In genomic region chr17:69501591-69502468, GRCh38 we compare ENCODE assay signal across 8 cellular contexts.
DNase-seq lines count a peak whose midpoint lies in the region; ATAC-seq and TF ChIP-seq lines count a peak whose summit lies in the region.

No MANE protein-coding gene starts in this region.

- H3K36me3 ChIP-seq in heart right ventricle: no peaks in the 10 kb centered on the region

- WGBS in heart right ventricle, 2 donors: 34 to 41% methylated on average over 14 of the region's 14 CpGs

- ATAC-seq in WTC11: peak; percentile 81
- ATAC-seq in heart right ventricle: peak; percentile 46 to 76 (median 60)
- ATAC-seq in HG03469 (IDR thresholded peaks at IDR 0.05; ENCODE audit: unreplicated experiment): no peak

- peak overlapping the region in 8 of 10 donors; percentile 1 to 39 (median 37) for H3K4me3 ChIP-seq in heart right ventricle

- POLR2A ChIA-PET in WTC11 (lab: Charles Lee): interaction anchor here (0.8 to 1.0 kb wide), 2 partner anchors 10 to 36 kb away, joined by 3 read pairs; no protein-coding TSS in a partner anchor

- peaks cover 84% of the 10 kb centered on the region for H3K4me1 Mint-ChIP-seq in WTC11
- H3K4me1 Mint-ChIP-seq in progenitor cell of endocrine pancreas (ENCODE audit: low read depth): peaks cover 51% of the 10 kb centered on the region

- TF ChIP-seq CTCF in GM12872 (IDR thresholded peaks at IDR 0.05; ENCODE audit: insufficient read depth, low read depth, low read length) (0 out of 3 replicates have a peak, but pooled peaks have one; percentile 20), WTC11 (IDR thresholded peaks at IDR 0.05) (no peak), heart right ventricle (IDR thresholded peaks at IDR 0.05) (no peak), progenitor cell of endocrine pancreas (IDR thresholded peaks at IDR 0.05; ENCODE audit: unreplicated experiment) (no peak)

- no peaks in the 10 kb centered on the region for H3K9me3 Mint-ChIP-seq in WTC11
- no peaks in the 10 kb centered on the region for H3K9me3 Mint-ChIP-seq in progenitor cell of endocrine pancreas (ENCODE audit: low read depth)

- in situ Hi-C loops in KBM-7 (cut with MboI; ENCODE audit: low pct_unique_long_range_greater_than_20kb, low sequenced_read_pairs): no loop called here

- H3K36me3 Mint-ChIP-seq in WTC11 (no peaks in the 10 kb centered on the region), progenitor cell of endocrine pancreas (ENCODE audit: insufficient read depth) (peaks cover 12% of the 10 kb centered on the region)

- H3K27ac Mint-ChIP-seq in WTC11 (peak overlapping the region; percentile 98), progenitor cell of endocrine pancreas (peak overlapping the region; percentile 93)

- H3K27me3 ChIP-seq in heart right ventricle: no peaks in the 10 kb centered on the region

- DNase-seq in HuH-7 (ENCODE audit: low spot score): peak; percentile 53
- DNase-seq in WTC11 (ENCODE audit: low spot score): peak; percentile 17
- peak in 1 of 2 donors; percentile 22 for DNase-seq in heart right ventricle
- peak; percentile 14 for DNase-seq in progenitor cell of endocrine pancreas (ENCODE audit: low spot score, unreplicated experiment)
- no peak for DNase-seq in KBM-7
- no peak for DNase-seq in erythroblast (lab: John Stamatoyannopoulos, UW)

- H3K27me3 Mint-ChIP-seq in WTC11 (ENCODE audit: low read depth): no peaks in the 10 kb centered on the region
- no peaks in the 10 kb centered on the region for H3K27me3 Mint-ChIP-seq in progenitor cell of endocrine pancreas

- intact Hi-C loops in heart right ventricle (cut with DNase I): loop anchor here in 2 of 10 donors (1.0 to 10.0 kb wide), 2 partner anchors 9 to 87 kb away; partner anchors contain the start of gene MAP2K6 (in 1 of the 2)

- H3K4me3 Mint-ChIP-seq in WTC11 (peak overlapping the region; percentile 62), progenitor cell of endocrine pancreas (ENCODE audit: low read depth) (peak overlapping the region; percentile 70)

- no peak for TF ChIP-seq POLR2A in erythroblast (IDR thresholded peaks at IDR 0.05; ENCODE audit: low read length)

- peaks cover 0 to 26% (median 14%) of the 10 kb centered on the region in 9 donors for H3K4me1 ChIP-seq in heart right ventricle

- H3K9me3 ChIP-seq in heart right ventricle: no peaks in the 10 kb centered on the region

- peak overlapping the region in 7 of 10 donors; percentile 9 to 77 (median 44) for H3K27ac ChIP-seq in heart right ventricle

- CTCF ChIA-PET in WTC11 (lab: Charles Lee): interaction anchor here (0.8 to 1.7 kb wide), 7 partner anchors 9 to 143 kb away, joined by 3 to 8 read pairs (median 4); no protein-coding TSS in a partner anchor

TF ChIP-seq in WTC11, 78 proteins besides CTCF, POLR2A, EP300 and RAD21:
- TF ChIP-seq GABPB1 (CRISPR knock-in tag; IDR thresholded peaks at IDR 0.05) (peak; percentile 95), ZNF121 (CRISPR knock-in tag; IDR thresholded peaks at IDR 0.05) (peak; percentile 53; the same call in 1 of the 2 replicates), CDX4 (CRISPR knock-in tag; IDR thresholded peaks at IDR 0.05; ENCODE audit: borderline replicate concordance) (no peak)

Comparison
In these comparisons a context has a peak if more than half of its experiments do, and no peak if none do; other contexts are left out.
1. DNase-seq: peak in HuH-7 (single experiment), WTC11 (single experiment) and progenitor cell of endocrine pancreas (single experiment); none in KBM-7 (single experiment) and erythroblast (0 of 2).